In the genomic region with DNA sequence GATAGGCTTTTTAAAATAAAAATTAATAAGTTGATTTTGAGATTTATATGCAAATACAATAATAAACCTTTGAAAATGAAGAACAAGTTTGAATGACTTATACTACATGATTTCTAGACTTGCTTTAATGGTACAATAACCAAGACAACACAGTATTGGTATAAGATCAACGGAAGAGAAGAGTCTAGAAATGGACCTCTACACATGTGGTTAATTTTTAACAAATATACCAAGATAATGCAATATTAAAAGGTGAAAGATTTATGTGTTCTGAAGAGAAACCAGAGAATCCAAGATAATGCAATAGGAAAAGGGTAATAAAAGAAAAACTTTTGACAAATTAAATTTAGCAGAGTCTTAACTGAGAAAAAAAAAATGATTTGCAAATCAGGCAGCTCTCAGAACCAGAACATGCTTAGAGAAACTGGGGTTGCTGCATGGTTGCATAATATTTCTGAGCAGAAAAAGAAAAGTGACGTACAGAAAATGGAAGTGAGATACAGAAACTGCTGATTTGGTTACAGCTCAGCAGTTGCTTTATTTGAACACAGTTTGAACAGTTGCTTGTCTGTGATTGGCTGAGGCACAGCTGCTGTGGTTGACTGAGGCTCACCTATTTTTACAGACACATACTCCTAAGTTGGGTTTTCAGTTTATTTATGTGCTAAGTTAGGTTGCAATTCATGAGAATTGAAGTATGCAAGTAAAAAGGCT, we compare ENCODE assay signal across 15 cellular contexts.
DNase-seq lines count a peak whose midpoint lies in the region; ATAC-seq and TF ChIP-seq lines count a peak whose summit lies in the region.
"Had no signal": no experiment of that assay in that cellular context is flagged by ENCODE, and none has a peak within 500 bp of the region (broad histone marks: within the 10 kb centered on the region; RNA-seq: fewer than 3 reads in every experiment).

No MANE protein-coding gene starts in this region.

- intact Hi-C loops in Right ventricle myocardium superior (cut with DNase I) (no loop called here), Right ventricle myocardium inferior (cut with DNase I) (no loop called here)
- intact Hi-C loops in activated T-helper 1 cell treated with anti-CD3 and anti-CD28 coated beads, Interleukin-12 subunit alpha, Interleukin-12 subunit beta, Interleukin-2, Interleukin-4 antibody, amounts not matched to agents 30 ng/mL and 10 ng/mL and 1 ng/mL, durations not matched to agents 14 hours and 24 hours and 36 hours (cut with micrococcal nuclease): no loop called here

- H3K9me3 Mint-ChIP-seq in stimulated activated naive B cell treated with anti-CD40 and anti-IgM and Interleukin-4, amounts not matched to agents 10 μg/mL and 1 μg/mL and 100 μg/mL, for 72 hours: no peaks in the 10 kb centered on the region
- no peaks in the 10 kb centered on the region for H3K9me3 Mint-ChIP-seq in activated T-helper 1 cell treated with anti-CD3 and anti-CD28 coated beads, Interleukin-12 subunit alpha, Interleukin-12 subunit beta, Interleukin-2, Interleukin-4 antibody, amounts not matched to agents 30 ng/mL and 10 ng/mL and 1 ng/mL, durations not matched to agents 14 hours and 24 hours and 36 hours
- no peaks in the 10 kb centered on the region for H3K9me3 Mint-ChIP-seq in osteocyte (ENCODE audit: unreplicated experiment)

- TF ChIP-seq CTCF in osteocyte (IDR thresholded peaks at IDR 0.05): no peak

- ATAC-seq in Right ventricle myocardium superior (ENCODE audit: poor library complexity): peak; percentile 51
- no peak for ATAC-seq in Right ventricle myocardium inferior
- peak; percentile 82 for ATAC-seq in HG02759 (IDR thresholded peaks at IDR 0.05; ENCODE audit: unreplicated experiment)
- peak; percentile 54 to 64 for ATAC-seq in stimulated activated naive B cell treated with anti-CD40 and anti-IgM and Interleukin-4, amounts not matched to agents 10 μg/mL and 1 μg/mL and 100 μg/mL, for 72 hours (replicated peaks)
- ATAC-seq: activated CD4-positive, alpha-beta T cell treated with anti-CD3 and anti-CD28 coated beads for 36 hours had no signal

- H3K36me3 Mint-ChIP-seq in stimulated activated naive B cell treated with anti-CD40 and anti-IgM and Interleukin-4, amounts not matched to agents 10 μg/mL and 1 μg/mL and 100 μg/mL, for 72 hours: no peaks in the 10 kb centered on the region
- no peaks in the 10 kb centered on the region for H3K36me3 Mint-ChIP-seq in activated T-helper 1 cell treated with anti-CD3 and anti-CD28 coated beads, Interleukin-12 subunit alpha, Interleukin-12 subunit beta, Interleukin-2, Interleukin-4 antibody, amounts not matched to agents 30 ng/mL and 10 ng/mL and 1 ng/mL, durations not matched to agents 14 hours and 24 hours and 36 hours (ENCODE audit: low read depth)
- H3K36me3 Mint-ChIP-seq in osteocyte (ENCODE audit: unreplicated experiment): no peaks in the 10 kb centered on the region

- H3K4me3 Mint-ChIP-seq in stimulated activated naive B cell treated with anti-CD40 and anti-IgM and Interleukin-4, amounts not matched to agents 10 μg/mL and 1 μg/mL and 100 μg/mL, for 72 hours: no peak overlapping the region
- no peak overlapping the region for H3K4me3 Mint-ChIP-seq in activated T-helper 1 cell treated with anti-CD3 and anti-CD28 coated beads, Interleukin-12 subunit alpha, Interleukin-12 subunit beta, Interleukin-2, Interleukin-4 antibody, amounts not matched to agents 30 ng/mL and 10 ng/mL and 1 ng/mL, durations not matched to agents 14 hours and 24 hours and 36 hours
- no peak overlapping the region for H3K4me3 Mint-ChIP-seq in osteocyte (ENCODE audit: unreplicated experiment)
- H3K4me3 Mint-ChIP-seq: activated CD4-positive, alpha-beta T cell treated with anti-CD3 and anti-CD28 coated beads for 36 hours had no signal

- H3K4me1 Mint-ChIP-seq in stimulated activated naive B cell treated with anti-CD40 and anti-IgM and Interleukin-4, amounts not matched to agents 10 μg/mL and 1 μg/mL and 100 μg/mL, for 72 hours: peaks cover 0 to 8% of the 10 kb centered on the region in 2 donors
- H3K4me1 Mint-ChIP-seq in activated T-helper 1 cell treated with anti-CD3 and anti-CD28 coated beads, Interleukin-12 subunit alpha, Interleukin-12 subunit beta, Interleukin-2, Interleukin-4 antibody, amounts not matched to agents 30 ng/mL and 10 ng/mL and 1 ng/mL, durations not matched to agents 14 hours and 24 hours and 36 hours (ENCODE audit: low read depth): no peaks in the 10 kb centered on the region
- H3K4me1 Mint-ChIP-seq in osteocyte (ENCODE audit: unreplicated experiment): peaks cover 5% of the 10 kb centered on the region
- H3K4me1 Mint-ChIP-seq: activated CD4-positive, alpha-beta T cell treated with anti-CD3 and anti-CD28 coated beads for 36 hours had no signal

- DNase-seq in Right ventricle myocardium superior (no peak), Right ventricle myocardium inferior (ENCODE audit: missing footprints) (no peak), NAMALWA (ENCODE audit: low spot score) (peak; percentile 19), NCI-H2107 treated with DMSO at 0.1 percent for 48 hours (lab: John Stamatoyannopoulos, UW; ENCODE audit: unreplicated experiment) (no peak), osteocyte (ENCODE audit: extremely low spot score, unreplicated experiment) (no peak)
- no peak for DNase-seq in stimulated activated naive B cell treated with anti-CD40 and anti-IgM and Interleukin-4, amounts not matched to agents 10 μg/mL and 1 μg/mL and 100 μg/mL, for 72 hours
- no peak for DNase-seq in activated T-helper 1 cell treated with anti-CD3 and anti-CD28 coated beads, Interleukin-12 subunit alpha, Interleukin-12 subunit beta, Interleukin-2, Interleukin-4 antibody, amounts not matched to agents 30 ng/mL and 10 ng/mL and 1 ng/mL, durations not matched to agents 14 hours and 24 hours and 36 hours (ENCODE audit: low spot score)
- DNase-seq: activated CD4-positive, alpha-beta T cell treated with anti-CD3 and anti-CD28 coated beads for 36 hours; activated naive CD4-positive, alpha-beta T cell treated with Interleukin-2 at 50 U/mL for 16 hours; cerebellar nuclear complex; EL; islet precursor cell; SJCRH30; stimulated activated CD4-positive, alpha-beta T cell treated with anti-CD3 and anti-CD28 coated beads, Interleukin-4, amount 100 ng/mL, for 4 hours had no signal

- H3K27ac Mint-ChIP-seq in stimulated activated naive B cell treated with anti-CD40 and anti-IgM and Interleukin-4, amounts not matched to agents 10 μg/mL and 1 μg/mL and 100 μg/mL, for 72 hours: no peak overlapping the region
- H3K27ac Mint-ChIP-seq in activated T-helper 1 cell treated with anti-CD3 and anti-CD28 coated beads, Interleukin-12 subunit alpha, Interleukin-12 subunit beta, Interleukin-2, Interleukin-4 antibody, amounts not matched to agents 30 ng/mL and 10 ng/mL and 1 ng/mL, durations not matched to agents 14 hours and 24 hours and 36 hours: no peak overlapping the region
- H3K27ac Mint-ChIP-seq in osteocyte (ENCODE audit: unreplicated experiment): no peak overlapping the region
- H3K27ac Mint-ChIP-seq: activated CD4-positive, alpha-beta T cell treated with anti-CD3 and anti-CD28 coated beads for 36 hours had no signal

- H3K27me3 Mint-ChIP-seq in stimulated activated naive B cell treated with anti-CD40 and anti-IgM and Interleukin-4, amounts not matched to agents 10 μg/mL and 1 μg/mL and 100 μg/mL, for 72 hours: no peaks in the 10 kb centered on the region
- no peaks in the 10 kb centered on the region for H3K27me3 Mint-ChIP-seq in activated T-helper 1 cell treated with anti-CD3 and anti-CD28 coated beads, Interleukin-12 subunit alpha, Interleukin-12 subunit beta, Interleukin-2, Interleukin-4 antibody, amounts not matched to agents 30 ng/mL and 10 ng/mL and 1 ng/mL, durations not matched to agents 14 hours and 24 hours and 36 hours (ENCODE audit: insufficient read depth)
- H3K27me3 Mint-ChIP-seq in osteocyte (ENCODE audit: unreplicated experiment): no peaks in the 10 kb centered on the region
